8 cellular contexts compared by ENCODE assay signal in the genomic region with DNA sequence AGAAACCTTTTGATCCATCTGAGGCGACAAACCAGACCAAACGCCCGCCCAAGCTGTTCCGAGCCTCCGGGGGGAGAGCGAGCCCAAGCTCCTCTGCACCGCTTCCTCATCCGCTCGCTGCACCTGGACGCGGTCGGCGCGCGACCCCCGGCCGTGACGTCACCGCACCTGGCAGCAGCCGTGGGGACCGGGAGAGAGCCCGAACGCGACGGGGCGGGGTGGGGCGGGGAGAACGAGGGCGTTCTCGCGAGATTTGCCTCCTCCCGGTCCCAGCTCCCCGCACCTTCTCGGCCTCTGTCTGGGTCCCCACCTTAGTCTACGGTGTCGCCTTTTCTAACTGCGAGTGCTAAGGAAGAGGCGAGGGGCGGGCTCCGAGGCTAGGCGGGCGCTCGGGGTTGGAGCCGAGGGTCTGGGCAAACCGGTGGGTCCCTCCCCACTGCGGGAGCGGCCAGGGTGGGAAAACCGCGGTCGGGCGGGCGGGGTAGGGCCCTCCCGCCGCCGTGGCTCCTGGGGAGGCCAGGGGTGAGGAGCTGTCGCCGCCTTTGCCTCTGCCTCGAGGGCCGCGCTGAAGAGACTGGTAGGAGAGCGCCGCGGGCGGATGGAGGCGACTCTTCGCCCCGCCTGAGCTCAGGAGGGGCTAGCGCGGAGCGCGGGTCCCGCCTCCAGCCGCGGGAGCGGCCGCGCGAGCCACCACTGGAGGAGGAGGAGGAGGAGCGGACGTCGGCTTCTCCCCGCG. TPM values are rescaled to one million over a fixed set of nuclear protein-coding genes. Genes with fewer than 3 reads are reported as not detected.
DNase-seq lines count a peak whose midpoint lies in the region; ATAC-seq, FAIRE-seq and TF ChIP-seq lines count a peak whose summit lies in the region.

A gene with protein sequence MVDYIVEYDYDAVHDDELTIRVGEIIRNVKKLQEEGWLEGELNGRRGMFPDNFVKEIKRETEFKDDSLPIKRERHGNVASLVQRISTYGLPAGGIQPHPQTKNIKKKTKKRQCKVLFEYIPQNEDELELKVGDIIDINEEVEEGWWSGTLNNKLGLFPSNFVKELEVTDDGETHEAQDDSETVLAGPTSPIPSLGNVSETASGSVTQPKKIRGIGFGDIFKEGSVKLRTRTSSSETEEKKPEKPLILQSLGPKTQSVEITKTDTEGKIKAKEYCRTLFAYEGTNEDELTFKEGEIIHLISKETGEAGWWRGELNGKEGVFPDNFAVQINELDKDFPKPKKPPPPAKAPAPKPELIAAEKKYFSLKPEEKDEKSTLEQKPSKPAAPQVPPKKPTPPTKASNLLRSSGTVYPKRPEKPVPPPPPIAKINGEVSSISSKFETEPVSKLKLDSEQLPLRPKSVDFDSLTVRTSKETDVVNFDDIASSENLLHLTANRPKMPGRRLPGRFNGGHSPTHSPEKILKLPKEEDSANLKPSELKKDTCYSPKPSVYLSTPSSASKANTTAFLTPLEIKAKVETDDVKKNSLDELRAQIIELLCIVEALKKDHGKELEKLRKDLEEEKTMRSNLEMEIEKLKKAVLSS (plus strand): TSS at position 293 of the 736 bp plus-strand sequence. CDS start 456 bp downstream, outside the sequence.

- H3K9me3 ChIP-seq in HUES48 (ENCODE audit: control insufficient read depth, insufficient read depth, low read length) (no peaks in the 10 kb centered on the region), NT2/D1 (ENCODE audit: insufficient read depth, low read length) (no peaks in the 10 kb centered on the region), endodermal cell (ENCODE audit: control insufficient read depth, low read length) (no peaks in the 10 kb centered on the region)

- H3K27ac ChIP-seq in HUES48 (ENCODE audit: low read depth, low read length) = peak within 1 kb of the TSS; percentile 99
- peak within 1 kb of the TSS; percentile 88 for H3K27ac ChIP-seq in endodermal cell (ENCODE audit: low read depth, low read length)

- peak; percentile 86 for ATAC-seq in GM21423 (IDR thresholded peaks at IDR 0.05; ENCODE audit: unreplicated experiment)

- H3K27ac Mint-ChIP-seq in endodermal cell = peak within 1 kb of the TSS; percentile 99

- 0% methylated on average over 5 to 83 of the region's 83 CpGs for WGBS in endodermal cell (ENCODE audit: insufficient coverage in 1 of 2, insufficient read length in 1 of 2), 2 experiments

- H3K9ac ChIP-seq in HUES48 (ENCODE audit: low read depth, low read length) (peak within 1 kb of the TSS; percentile 94), NT2/D1 (ENCODE audit: insufficient read length, low read depth) (peak within 1 kb of the TSS; percentile 86), endodermal cell (ENCODE audit: extremely low read depth, low read length, poor library complexity, severe bottlenecking) (peak within 1 kb of the TSS; percentile 91)

- DNase-seq in D721Med (ENCODE audit: insufficient read length, low spot score) = peak; percentile 52
- DNase-seq in NT2/D1 (ENCODE audit: low read depth, low spot score) = peak; percentile 81
- DNase-seq in activated CD8-positive, alpha-beta memory T cell treated with anti-CD3 and anti-CD28 coated beads, Interleukin-2, amount 50 U/mL, for 24 hours (ENCODE audit: extremely low read depth) = peak; percentile 72
- DNase-seq in endodermal cell = peak; percentile 98
- peak; percentile 92 for DNase-seq in mesenteric fat pad (ENCODE audit: low spot score)
- DNase-seq in stimulated activated CD8-positive, alpha-beta memory T cell treated with anti-CD3 and anti-CD28 coated beads, Interleukin-15, amount 100 ng/mL, for 4 hours (ENCODE audit: low read depth in 2 of 2) = peak; percentile 79 to 84

- no peaks in the 10 kb centered on the region for H3K36me3 ChIP-seq in HUES48 (ENCODE audit: control insufficient read depth, insufficient read depth, low read length)
- no peaks in the 10 kb centered on the region for H3K36me3 ChIP-seq in NT2/D1 (ENCODE audit: insufficient read depth, insufficient read length, low read length)
- H3K36me3 ChIP-seq in endodermal cell (ENCODE audit: control insufficient read depth, insufficient read depth, low read length) = no peaks in the 10 kb centered on the region

- H3K27me3 Mint-ChIP-seq in endodermal cell (ENCODE audit: insufficient read depth) = no peaks in the 10 kb centered on the region

- H3K9me3 Mint-ChIP-seq in endodermal cell = no peaks in the 10 kb centered on the region

- FAIRE-seq in D721Med (lab: Jason Lieb, UNC) = no peak

- H3K36me3 Mint-ChIP-seq in endodermal cell (ENCODE audit: low read depth) = no peaks in the 10 kb centered on the region

- peaks cover 45% of the 10 kb centered on the region for H3K4me1 ChIP-seq in HUES48 (ENCODE audit: control insufficient read depth, insufficient read depth, low read length)
- no peaks in the 10 kb centered on the region for H3K4me1 ChIP-seq in NT2/D1 (ENCODE audit: insufficient read depth, insufficient read length)
- peaks cover 3% of the 10 kb centered on the region for H3K4me1 ChIP-seq in endodermal cell (ENCODE audit: control insufficient read depth, insufficient read depth, low read length)

- no peak for TF ChIP-seq CTCF in D721Med (IDR thresholded peaks at IDR 0.05; ENCODE audit: insufficient read depth, missing control alignments)
- peak; percentile 20 for TF ChIP-seq CTCF in endodermal cell (conservative IDR thresholded peaks at IDR 0.05)

- H3K27me3 ChIP-seq in HUES48 (ENCODE audit: control insufficient read depth, insufficient read depth, low read length) (no peaks in the 10 kb centered on the region), NT2/D1 (ENCODE audit: insufficient read depth, insufficient read length) (no peaks in the 10 kb centered on the region), endodermal cell (ENCODE audit: control insufficient read depth, insufficient read depth, low read length, poor library complexity, severe bottlenecking) (no peaks in the 10 kb centered on the region)

- H3K4me1 Mint-ChIP-seq in endodermal cell = peaks cover 32% of the 10 kb centered on the region

- H3K4me3 Mint-ChIP-seq in endodermal cell = peak within 1 kb of the TSS; percentile 89

- peak within 1 kb of the TSS; percentile 89 for H3K4me3 ChIP-seq in HUES48 (ENCODE audit: low read depth, low read length)
- peak within 1 kb of the TSS; percentile 79 for H3K4me3 ChIP-seq in NT2/D1 (ENCODE audit: insufficient read length, low read depth)
- peak within 1 kb of the TSS; percentile 95 for H3K4me3 ChIP-seq in endodermal cell (ENCODE audit: low read length)

RNA-seq across cellular contexts. Expression of the gene that starts here (rescaled TPM):
- total RNA-seq in endodermal cell (10 to 100 TPM; 58.1 to 62.4 TPM), mesenteric fat pad (22.9 TPM)
- polyA plus RNA-seq in endodermal cell (2013, experiment 1 of 2) = 16.2 TPM
- polyA plus RNA-seq in endodermal cell (2013, experiment 2 of 2) = 19.4 TPM

Comparison
In these comparisons a context has a peak if more than half of its experiments do, and no peak if none do; other contexts are left out.
1. Peak in every context shown above with its lines: DNase-seq, ATAC-seq, H3K4me3 ChIP-seq and H3K27ac ChIP-seq.